Comparison of ENCODE assay signal across 18 cellular contexts in genomic region chr5:179273441-179274145, GRCh38.
DNase-seq lines count a peak whose midpoint lies in the region; ATAC-seq and TF ChIP-seq lines count a peak whose summit lies in the region.
"Had no signal": no experiment of that assay in that cellular context is flagged by ENCODE, and none has a peak within 500 bp of the region (broad histone marks: within the 10 kb centered on the region; RNA-seq: fewer than 3 reads in every experiment).

No MANE protein-coding gene starts in this region.

- H3K4me1 ChIP-seq in right atrium auricular region: peaks cover 0 to 69% of the 10 kb centered on the region in 2 donors
- peaks cover 78% of the 10 kb centered on the region for H3K4me1 ChIP-seq in osteoblast (ENCODE audit: insufficient read depth, low read length)
- peaks cover 43% of the 10 kb centered on the region for H3K4me1 ChIP-seq in upper lobe of right lung
- H3K4me1 ChIP-seq: SJCRH30 had no signal

- H3K4me2 ChIP-seq in osteoblast (ENCODE audit: insufficient read depth, low read length): no peak overlapping the region

- no peaks in the 10 kb centered on the region for H4K20me1 ChIP-seq in osteoblast (ENCODE audit: insufficient read depth, low read length)

- H3K27me3 ChIP-seq in right atrium auricular region (no peaks in the 10 kb centered on the region), osteoblast (ENCODE audit: insufficient read depth, low read length) (no peaks in the 10 kb centered on the region), upper lobe of right lung (no peaks in the 10 kb centered on the region)
- H3K27me3 ChIP-seq: SJCRH30 had no signal

- H3K36me3 ChIP-seq in right atrium auricular region: no peaks in the 10 kb centered on the region
- H3K36me3 ChIP-seq in osteoblast (ENCODE audit: insufficient read depth, low read length): peaks cover 19% of the 10 kb centered on the region
- no peaks in the 10 kb centered on the region for H3K36me3 ChIP-seq in upper lobe of right lung
- H3K36me3 ChIP-seq: SJCRH30 had no signal

- DNase-seq in activated CD4-positive, alpha-beta T cell treated with anti-CD3 and anti-CD28 coated beads, Interleukin-2, amount 10 ng/mL, durations not matched to agents 7 days and 5 days: no peak
- no peak for DNase-seq in activated CD4-positive, alpha-beta T cell treated with anti-CD3 and anti-CD28 coated beads, Interleukin-2, amount 50 U/mL, for 4 hours
- DNase-seq in right atrium auricular region (ENCODE audit: low spot score) (no peak), osteoblast (ENCODE audit: insufficient read length, low spot score, missing footprints) (peak; percentile 80), upper lobe of right lung (peak; percentile 41), nucleus accumbens (lab: John Stamatoyannopoulos, UW) (no peak)
- DNase-seq: activated CD8-positive, alpha-beta memory T cell treated with anti-CD3 and anti-CD28 coated beads for 24 hours; DMS79 treated with DMSO at 0.1 percent for 48 hours; effector memory CD8-positive, alpha-beta T cell; Karpas-422; NCI-H1092 treated with DMSO at 0.1 percent for 48 hours; NCI-H69; SJCRH30; T-helper 17 cell had no signal

- H2AFZ ChIP-seq in osteoblast (ENCODE audit: low read length): no peak overlapping the region

- peak overlapping the region; percentile 9 for H3K27ac Mint-ChIP-seq in activated CD4-positive, alpha-beta T cell treated with anti-CD3 and anti-CD28 coated beads, Interleukin-2, amount 10 ng/mL, durations not matched to agents 7 days and 5 days
- H3K27ac Mint-ChIP-seq: effector memory CD8-positive, alpha-beta T cell; T-helper 17 cell had no signal

- intact Hi-C loops in upper lobe of right lung (cut with DNase I): no loop called here

- no peaks in the 10 kb centered on the region for H3K9me3 Mint-ChIP-seq in activated CD4-positive, alpha-beta T cell treated with anti-CD3 and anti-CD28 coated beads, Interleukin-2, amount 10 ng/mL, durations not matched to agents 7 days and 5 days
- H3K9me3 Mint-ChIP-seq: effector memory CD8-positive, alpha-beta T cell had no signal

- H3K27me3 Mint-ChIP-seq in activated CD4-positive, alpha-beta T cell treated with anti-CD3 and anti-CD28 coated beads, Interleukin-2, amount 10 ng/mL, durations not matched to agents 7 days and 5 days: no peaks in the 10 kb centered on the region

- H3K79me2 ChIP-seq in osteoblast (ENCODE audit: insufficient read depth, low read length): peaks cover 86% of the 10 kb centered on the region

- H3K4me3 Mint-ChIP-seq in activated CD4-positive, alpha-beta T cell treated with anti-CD3 and anti-CD28 coated beads, Interleukin-2, amount 10 ng/mL, durations not matched to agents 7 days and 5 days: no peak overlapping the region
- H3K4me3 Mint-ChIP-seq: effector memory CD8-positive, alpha-beta T cell; T-helper 17 cell had no signal

- ATAC-seq in upper lobe of right lung (no peak), GM18870 (IDR thresholded peaks at IDR 0.05; ENCODE audit: unreplicated experiment) (no peak), HG03196 (IDR thresholded peaks at IDR 0.05; ENCODE audit: unreplicated experiment) (no peak)
- ATAC-seq: effector memory CD8-positive, alpha-beta T cell; T-helper 17 cell had no signal

- no peaks in the 10 kb centered on the region for H3K36me3 Mint-ChIP-seq in activated CD4-positive, alpha-beta T cell treated with anti-CD3 and anti-CD28 coated beads, Interleukin-2, amount 10 ng/mL, durations not matched to agents 7 days and 5 days (ENCODE audit: low read depth)

- CTCF ChIA-PET in activated CD4-positive, alpha-beta T cell treated with anti-CD3 and anti-CD28 coated beads, Interleukin-2, amount 10 ng/mL, durations not matched to agents 7 days and 5 days (lab: Charles Lee): no interaction called here

- peak overlapping the region; percentile 43 to 55 for H3K27ac ChIP-seq in right atrium auricular region
- H3K27ac ChIP-seq in osteoblast (ENCODE audit: low read depth, low read length): peak overlapping the region; percentile 99
- H3K27ac ChIP-seq in upper lobe of right lung: peak overlapping the region; percentile 3
- H3K27ac ChIP-seq: 22Rv1, C4-2B, SJCRH30 had no signal

- no peak for TF ChIP-seq CTCF in right atrium auricular region (IDR thresholded peaks at IDR 0.05)
- TF ChIP-seq CTCF in osteoblast (IDR thresholded peaks at IDR 0.05; ENCODE audit: extremely low read depth, low read depth, low read length): no peak
- no peak for TF ChIP-seq CTCF in upper lobe of right lung (IDR thresholded peaks at IDR 0.05)

- H3K9me3 ChIP-seq in right atrium auricular region: no peaks in the 10 kb centered on the region
- no peaks in the 10 kb centered on the region for H3K9me3 ChIP-seq in osteoblast (ENCODE audit: low read depth, low read length)
- H3K9me3 ChIP-seq in upper lobe of right lung: no peaks in the 10 kb centered on the region
- H3K9me3 ChIP-seq: SJCRH30 had no signal

- H3K4me1 Mint-ChIP-seq in activated CD4-positive, alpha-beta T cell treated with anti-CD3 and anti-CD28 coated beads, Interleukin-2, amount 10 ng/mL, durations not matched to agents 7 days and 5 days: no peaks in the 10 kb centered on the region

- POLR2A ChIA-PET in activated CD4-positive, alpha-beta T cell treated with anti-CD3 and anti-CD28 coated beads, Interleukin-2, amount 10 ng/mL, durations not matched to agents 7 days and 5 days (lab: Charles Lee): no interaction called here

- H3K4me3 ChIP-seq in right atrium auricular region (no peak overlapping the region), osteoblast (ENCODE audit: insufficient read depth, low read length) (no peak overlapping the region), upper lobe of right lung (no peak overlapping the region)
- H3K4me3 ChIP-seq: SJCRH30 had no signal

Comparison
In these comparisons a context has a peak if more than half of its experiments do, and no peak if none do; other contexts are left out.
1. DNase-seq: peak in osteoblast (single experiment) and upper lobe of right lung (single experiment); none in activated CD4-positive, alpha-beta T cell treated with anti-CD3 and anti-CD28 coated beads, Interleukin-2, amount 10 ng/mL, durations not matched to agents 7 days and 5 days (single experiment), activated CD4-positive, alpha-beta T cell treated with anti-CD3 and anti-CD28 coated beads, Interleukin-2, amount 50 U/mL, for 4 hours (0 of 2), right atrium auricular region (single experiment) and nucleus accumbens (0 of 56).
2. H3K27ac ChIP-seq: peak in every context shown above with its lines; median percentile 99 in osteoblast; 49 in right atrium auricular region; 3 in upper lobe of right lung.